ENCODE assay signal across 7 cellular contexts in genomic region chr4:151674804-151675290, GRCh38.
A peak's percentile ranks its signal among the peaks of the same experiment; 100 is the strongest.
DNase-seq lines count a peak whose midpoint lies in the region; ATAC-seq and TF ChIP-seq lines count a peak whose summit lies in the region.

No MANE protein-coding gene starts in this region.

- intact Hi-C loops in esophagus squamous epithelium (cut with DNase I): no loop called here

- peak in 2 of 6 experiments; percentile 36 to 43 for TF ChIP-seq CTCF in esophagus squamous epithelium (IDR thresholded peaks at IDR 0.05)
- no peak for TF ChIP-seq CTCF in mesothelial cell of epicardium (IDR thresholded peaks at IDR 0.05; ENCODE audit: unreplicated experiment)
- TF ChIP-seq CTCF in type B pancreatic cell (conservative IDR thresholded peaks at IDR 0.05): peak; percentile 25

- H3K9me3 ChIP-seq in SJCRH30 (replicated peaks) (no peaks in the 10 kb centered on the region), esophagus squamous epithelium (no peaks in the 10 kb centered on the region)

- peak overlapping the region; percentile 53 for H3K4me3 ChIP-seq in SJCRH30
- H3K4me3 ChIP-seq in esophagus squamous epithelium: peak overlapping the region in 3 of 4 donors; percentile 27 to 58 (median 33)

- WGBS in esophagus squamous epithelium, 2 donors: 27 to 32% methylated on average over 11 to 17 of the region's 18 CpGs

- DNase-seq in SJCRH30 (peak; percentile 77 to 84), esophagus squamous epithelium (lab: John Stamatoyannopoulos, UW) (no peak), mesothelial cell of epicardium (ENCODE audit: low spot score in 2 of 2, unreplicated experiment in 2 of 2) (peak; percentile 48 to 71), type B pancreatic cell (ENCODE audit: extremely low spot score, unreplicated experiment) (no peak), DMS53 (lab: John Stamatoyannopoulos, UW) (no peak), DMS79 (lab: John Stamatoyannopoulos, UW) (no peak)

- H3K27ac ChIP-seq in SJCRH30 (peak overlapping the region; percentile 89), esophagus squamous epithelium (peak overlapping the region; percentile 53 to 76 (median 66))

- peaks cover 3% of the 10 kb centered on the region for H3K27me3 Mint-ChIP-seq in mesothelial cell of epicardium (ENCODE audit: low read depth)
- H3K27me3 Mint-ChIP-seq in type B pancreatic cell: no peaks in the 10 kb centered on the region

- peak overlapping the region; percentile 87 for H3K27ac Mint-ChIP-seq in mesothelial cell of epicardium
- peak overlapping the region; percentile 66 for H3K27ac Mint-ChIP-seq in type B pancreatic cell

- no peak for TF ChIP-seq POLR2A in esophagus squamous epithelium (IDR thresholded peaks at IDR 0.05)

- H3K4me3 Mint-ChIP-seq in mesothelial cell of epicardium (peak overlapping the region; percentile 60), type B pancreatic cell (peak overlapping the region; percentile 66)

- H3K27me3 ChIP-seq in SJCRH30: no peaks in the 10 kb centered on the region
- no peaks in the 10 kb centered on the region for H3K27me3 ChIP-seq in esophagus squamous epithelium

- no peak for ATAC-seq in GM21390 (IDR thresholded peaks at IDR 0.05; ENCODE audit: unreplicated experiment)

- H3K4me1 ChIP-seq in SJCRH30: peaks cover 26% of the 10 kb centered on the region
- peaks cover 11 to 46% (median 35%) of the 10 kb centered on the region in 3 donors for H3K4me1 ChIP-seq in esophagus squamous epithelium

- H3K9me3 Mint-ChIP-seq in mesothelial cell of epicardium (no peaks in the 10 kb centered on the region), type B pancreatic cell (no peaks in the 10 kb centered on the region)

- H3K4me1 Mint-ChIP-seq in mesothelial cell of epicardium (peaks cover 64% of the 10 kb centered on the region), type B pancreatic cell (ENCODE audit: unreplicated experiment) (peaks cover 33% of the 10 kb centered on the region)

- H3K36me3 Mint-ChIP-seq in mesothelial cell of epicardium (no peaks in the 10 kb centered on the region), type B pancreatic cell (peaks cover 7% of the 10 kb centered on the region)

- no peaks in the 10 kb centered on the region for H3K36me3 ChIP-seq in SJCRH30
- H3K36me3 ChIP-seq in esophagus squamous epithelium: peaks cover 0 to 20% (median 4%) of the 10 kb centered on the region in 3 donors

Comparison
In these comparisons a context has a peak if more than half of its experiments do, and no peak if none do; other contexts are left out.
1. DNase-seq: peak in SJCRH30 (2 of 2) and mesothelial cell of epicardium (2 of 2); none in esophagus squamous epithelium (single experiment), type B pancreatic cell (single experiment), DMS53 (single experiment) and DMS79 (single experiment).